In the genomic region with DNA sequence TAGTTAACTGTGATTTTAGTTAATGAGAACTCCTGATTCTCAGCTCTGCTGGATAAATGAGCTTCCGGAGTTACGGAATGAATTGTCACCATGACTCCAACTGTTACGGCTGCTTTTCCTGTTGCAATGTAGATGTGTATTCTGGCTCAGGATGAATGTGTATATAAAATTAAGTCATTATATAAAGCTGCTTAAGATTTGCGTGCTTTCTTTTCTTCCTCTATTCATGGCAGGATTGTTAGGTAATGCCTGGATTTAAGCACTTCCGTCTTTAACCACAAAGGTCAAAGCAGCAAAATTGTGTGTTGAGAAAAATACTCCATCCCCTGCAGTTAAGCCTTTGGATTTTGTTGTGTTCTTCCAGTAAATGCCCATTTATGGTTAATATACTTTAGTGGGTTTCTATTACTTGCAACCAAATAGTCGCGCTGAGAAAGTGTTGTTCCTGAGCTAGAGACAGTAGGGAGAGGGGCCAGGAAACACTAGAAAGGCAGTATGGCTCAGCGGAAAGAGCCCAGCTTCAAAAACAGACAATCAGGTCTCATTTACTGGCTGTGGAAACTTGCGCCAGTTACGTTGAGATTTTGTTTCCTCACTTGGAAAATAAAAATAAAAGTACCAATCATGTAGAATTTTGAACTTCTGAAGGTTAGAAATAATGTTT, we compare ENCODE assay signal across 12 cellular contexts. TPM values are rescaled to one million over a fixed set of nuclear protein-coding genes. Genes with fewer than 3 reads are reported as not detected.
DNase-seq lines count a peak whose midpoint lies in the region; ATAC-seq and TF ChIP-seq lines count a peak whose summit lies in the region.
"Had no signal": no experiment of that assay in that cellular context is flagged by ENCODE, and none has a peak within 500 bp of the region (broad histone marks: within the 10 kb centered on the region; RNA-seq: fewer than 3 reads in every experiment).

No MANE protein-coding gene starts in this region.

- no peak overlapping the region for H3K4me3 ChIP-seq in choroid plexus epithelial cell (ENCODE audit: low read depth, low read length)

- no peak overlapping the region for H3K27ac Mint-ChIP-seq in activated CD4-positive, alpha-beta T cell treated with anti-CD3 and anti-CD28 coated beads, Interleukin-2, amount 10 ng/mL, durations not matched to agents 24 days and 14 days
- peak overlapping the region; percentile 15 for H3K27ac Mint-ChIP-seq in stimulated activated naive B cell treated with anti-CD40 and anti-IgM and Interleukin-4, amounts not matched to agents 10 μg/mL and 1 μg/mL and 100 μg/mL, for 72 hours
- H3K27ac Mint-ChIP-seq: type B pancreatic cell had no signal

- no peaks in the 10 kb centered on the region for H3K9me3 Mint-ChIP-seq in activated CD4-positive, alpha-beta T cell treated with anti-CD3 and anti-CD28 coated beads, Interleukin-2, amount 10 ng/mL, durations not matched to agents 24 days and 14 days
- peaks cover 0 to 2% of the 10 kb centered on the region in 2 donors for H3K9me3 Mint-ChIP-seq in stimulated activated naive B cell treated with anti-CD40 and anti-IgM and Interleukin-4, amounts not matched to agents 10 μg/mL and 1 μg/mL and 100 μg/mL, for 72 hours
- H3K9me3 Mint-ChIP-seq: central memory CD8-positive, alpha-beta T cell; type B pancreatic cell had no signal

- intact Hi-C loops in activated CD4-positive, alpha-beta T cell treated with anti-CD3 and anti-CD28 coated beads, Interleukin-2, amount 10 ng/mL, durations not matched to agents 24 days and 14 days (cut with micrococcal nuclease), result loop anchor here (10.0 kb wide), 1 partner anchor 599 kb away; no protein-coding TSS in a partner anchor
- intact Hi-C loops in Right ventricle myocardium superior (cut with DNase I), result no loop called here
- intact Hi-C loops in head of caudate nucleus (cut with DNase I), result no loop called here

- H3K4me1 Mint-ChIP-seq in activated CD4-positive, alpha-beta T cell treated with anti-CD3 and anti-CD28 coated beads, Interleukin-2, amount 10 ng/mL, durations not matched to agents 24 days and 14 days, result peaks cover 4% of the 10 kb centered on the region
- peaks cover 5 to 18% of the 10 kb centered on the region in 2 donors for H3K4me1 Mint-ChIP-seq in stimulated activated naive B cell treated with anti-CD40 and anti-IgM and Interleukin-4, amounts not matched to agents 10 μg/mL and 1 μg/mL and 100 μg/mL, for 72 hours

- peak; percentile 50 for DNase-seq in activated CD4-positive, alpha-beta T cell treated with anti-CD3 and anti-CD28 coated beads, Interleukin-2, amount 10 ng/mL, durations not matched to agents 24 days and 14 days
- no peak for DNase-seq in activated CD4-positive, alpha-beta T cell treated with anti-CD3 and anti-CD28 coated beads, Interleukin-2, amount 50 U/mL, for 4 hours
- peak; percentile 93 for DNase-seq in NOMO-1 treated with DMSO at 0.1 percent for 48 hours (lab: John Stamatoyannopoulos, UW; ENCODE audit: unreplicated experiment)
- peak; percentile 97 for DNase-seq in choroid plexus epithelial cell (ENCODE audit: low read depth)
- DNase-seq in stimulated activated naive B cell treated with anti-CD40 and anti-IgM and Interleukin-4, amounts not matched to agents 10 μg/mL and 1 μg/mL and 100 μg/mL, for 72 hours, result no peak
- DNase-seq in stimulated activated CD4-positive, alpha-beta T cell treated with anti-CD3 and anti-CD28 coated beads, Interleukin-4, amount 100 ng/mL, for 24 hours, result no peak
- no peak for DNase-seq in Right ventricle myocardium superior
- DNase-seq in head of caudate nucleus, result no peak
- DNase-seq: activated CD4-positive, alpha-beta T cell treated with anti-CD3 and anti-CD28 coated beads for 1 hour; hippocampal formation had no signal

- H3K27me3 Mint-ChIP-seq in activated CD4-positive, alpha-beta T cell treated with anti-CD3 and anti-CD28 coated beads, Interleukin-2, amount 10 ng/mL, durations not matched to agents 24 days and 14 days, result no peaks in the 10 kb centered on the region
- H3K27me3 Mint-ChIP-seq in stimulated activated naive B cell treated with anti-CD40 and anti-IgM and Interleukin-4, amounts not matched to agents 10 μg/mL and 1 μg/mL and 100 μg/mL, for 72 hours, result no peaks in the 10 kb centered on the region
- H3K27me3 Mint-ChIP-seq: central memory CD8-positive, alpha-beta T cell had no signal

- TF ChIP-seq CTCF in choroid plexus epithelial cell (conservative IDR thresholded peaks at IDR 0.05; ENCODE audit: low read depth, low read length), result no peak

- no peak for ATAC-seq in stimulated activated naive B cell treated with anti-CD40 and anti-IgM and Interleukin-4, amounts not matched to agents 10 μg/mL and 1 μg/mL and 100 μg/mL, for 72 hours (replicated peaks)
- no peak for ATAC-seq in Right ventricle myocardium superior (ENCODE audit: poor library complexity)

- H3K36me3 Mint-ChIP-seq in activated CD4-positive, alpha-beta T cell treated with anti-CD3 and anti-CD28 coated beads, Interleukin-2, amount 10 ng/mL, durations not matched to agents 24 days and 14 days (ENCODE audit: low read depth), result no peaks in the 10 kb centered on the region
- no peaks in the 10 kb centered on the region for H3K36me3 Mint-ChIP-seq in stimulated activated naive B cell treated with anti-CD40 and anti-IgM and Interleukin-4, amounts not matched to agents 10 μg/mL and 1 μg/mL and 100 μg/mL, for 72 hours
- H3K36me3 Mint-ChIP-seq: type B pancreatic cell had no signal

- peak overlapping the region; percentile 77 for H3K4me3 Mint-ChIP-seq in activated CD4-positive, alpha-beta T cell treated with anti-CD3 and anti-CD28 coated beads, Interleukin-2, amount 10 ng/mL, durations not matched to agents 24 days and 14 days
- H3K4me3 Mint-ChIP-seq in stimulated activated naive B cell treated with anti-CD40 and anti-IgM and Interleukin-4, amounts not matched to agents 10 μg/mL and 1 μg/mL and 100 μg/mL, for 72 hours, result peak overlapping the region; percentile 71 to 79
- H3K4me3 Mint-ChIP-seq: central memory CD8-positive, alpha-beta T cell; type B pancreatic cell had no signal

RNA-seq across cellular contexts. Expression of gene CCDC175, which starts 9.4 kb away (rescaled TPM):
- not detected in 2 replicates for total RNA-seq in activated CD4-positive, alpha-beta T cell treated with anti-CD3 and anti-CD28 coated beads, Interleukin-2, amount 10 ng/mL, durations not matched to agents 24 days and 14 days
- not detected for total RNA-seq in Right ventricle myocardium superior

Comparison
In these comparisons a context has a peak if more than half of its experiments do, and no peak if none do; other contexts are left out.
1. DNase-seq: peak in activated CD4-positive, alpha-beta T cell treated with anti-CD3 and anti-CD28 coated beads, Interleukin-2, amount 10 ng/mL, durations not matched to agents 24 days and 14 days (single experiment), NOMO-1 treated with DMSO at 0.1 percent for 48 hours (single experiment) and choroid plexus epithelial cell (single experiment); none in activated CD4-positive, alpha-beta T cell treated with anti-CD3 and anti-CD28 coated beads, Interleukin-2, amount 50 U/mL, for 4 hours (0 of 2), stimulated activated naive B cell treated with anti-CD40 and anti-IgM and Interleukin-4, amounts not matched to agents 10 μg/mL and 1 μg/mL and 100 μg/mL, for 72 hours (single experiment), stimulated activated CD4-positive, alpha-beta T cell treated with anti-CD3 and anti-CD28 coated beads, Interleukin-4, amount 100 ng/mL, for 24 hours (single experiment), Right ventricle myocardium superior (single experiment) and head of caudate nucleus (0 of 42).